In genomic region chr9:136453326-136453725, GRCh38 we compare ENCODE assay signal across 22 cellular contexts.
"Had no signal": no experiment of that assay in that cellular context is flagged by ENCODE, and none has a peak within 500 bp of the region (broad histone marks: within the 10 kb centered on the region; RNA-seq: fewer than 3 reads in every experiment).

No MANE protein-coding gene starts in this region.

- H3K27me3 Mint-ChIP-seq: natural killer cell treated with Interleukin-12 subunit alpha and Interleukin-12 subunit beta and Interleukin-15 and Interleukin-18, amount 100 ng/mL, for 72 hours had no signal

- H3K4me3 Mint-ChIP-seq: natural killer cell treated with Interleukin-12 subunit alpha and Interleukin-12 subunit beta and Interleukin-15 and Interleukin-18, amount 100 ng/mL, for 72 hours had no signal

- H2AFZ ChIP-seq: parathyroid adenoma had no signal

- H3K9me3 Mint-ChIP-seq: natural killer cell treated with Interleukin-12 subunit alpha and Interleukin-12 subunit beta and Interleukin-15 and Interleukin-18, amount 100 ng/mL, for 72 hours had no signal

- H3K27me3 ChIP-seq: heart left ventricle, right lobe of liver, stomach had no signal

- H3K4me1 ChIP-seq: parathyroid adenoma, prostate gland, right lobe of liver, stomach had no signal

- ATAC-seq: esophagus mucosa; heart left ventricle; left colon; left ventricle myocardium superior; natural killer cell treated with Interleukin-12 subunit alpha and Interleukin-12 subunit beta and Interleukin-15 and Interleukin-18, amount 100 ng/mL, for 72 hours had no signal

- H3K79me2 ChIP-seq: parathyroid adenoma had no signal

- H3K4me3 ChIP-seq: coronary artery, heart left ventricle, lung, prostate gland, right lobe of liver, stomach, thoracic aorta had no signal

- DNase-seq: effector CD4-positive, alpha-beta T cell; heart left ventricle; hippocampal formation; left colon; left ventricle myocardium superior; mesenchymal stem cell; midbrain; retina; right lobe of liver; stimulated activated CD4-positive, alpha-beta T cell treated with anti-CD3 and anti-CD28 coated beads, Interleukin-4, amount 100 ng/mL, for 24 hours; stimulated activated naive CD4-positive, alpha-beta T cell; stomach; substantia nigra; trophoblast cell had no signal

- H3K9me3 ChIP-seq: heart left ventricle, prostate gland, right lobe of liver, stomach, thoracic aorta had no signal

- H3K9ac ChIP-seq: parathyroid adenoma had no signal

- FAIRE-seq: frontal cortex had no signal

- H3K27ac ChIP-seq: coronary artery, heart left ventricle, parathyroid adenoma, prostate gland, right lobe of liver, stomach, thoracic aorta had no signal
